ENCODE assay signal across 7 cellular contexts in genomic region chr7:101216001-101216859, GRCh38. TPM values are rescaled to one million over a fixed set of nuclear protein-coding genes. Genes with fewer than 3 reads are reported as not detected.
DNase-seq lines count a peak whose midpoint lies in the region; ATAC-seq and TF ChIP-seq lines count a peak whose summit lies in the region.

No MANE protein-coding gene starts in this region.

- H3K27ac ChIP-seq in esophagus squamous epithelium: peak overlapping the region; percentile 77 to 95 (median 90)
- no peak overlapping the region for H3K27ac ChIP-seq in trophoblast cell (ENCODE audit: low read depth, low read length)

- H3K27me3 ChIP-seq in esophagus squamous epithelium: no peaks in the 10 kb centered on the region
- H3K27me3 ChIP-seq in trophoblast cell (ENCODE audit: insufficient read depth, low read length): no peaks in the 10 kb centered on the region

- intact Hi-C loops in esophagus squamous epithelium (cut with DNase I): no loop called here

- peaks cover 13% of the 10 kb centered on the region for H3K79me2 ChIP-seq in trophoblast cell (ENCODE audit: control insufficient read depth, insufficient read depth, low read length, poor library complexity)

- ATAC-seq in HG02623 (IDR thresholded peaks at IDR 0.05; ENCODE audit: unreplicated experiment): no peak
- no peak for ATAC-seq in HG03469 (IDR thresholded peaks at IDR 0.05; ENCODE audit: unreplicated experiment)

- H3K23ac ChIP-seq in trophoblast cell (ENCODE audit: low read length): no peak overlapping the region

- no peak overlapping the region for H2BK120ac ChIP-seq in trophoblast cell (ENCODE audit: insufficient read depth, low read length, poor library complexity)

- no peak overlapping the region for H2BK5ac ChIP-seq in trophoblast cell (ENCODE audit: low read depth, low read length, poor library complexity)

- peak overlapping the region; percentile 71 for H3K4me2 ChIP-seq in trophoblast cell (ENCODE audit: low read length)

- peak overlapping the region; percentile 84 for H3K18ac ChIP-seq in trophoblast cell (ENCODE audit: low read length)

- H3K9ac ChIP-seq in trophoblast cell (ENCODE audit: low read length): peak overlapping the region; percentile 13

- peak overlapping the region; percentile 24 for H4K8ac ChIP-seq in trophoblast cell (ENCODE audit: low read depth, low read length)

- H3K4ac ChIP-seq in trophoblast cell (ENCODE audit: low read depth, low read length): peak overlapping the region; percentile 80

- DNase-seq in RPMI8226: peak; percentile 45
- no peak for DNase-seq in esophagus squamous epithelium (lab: John Stamatoyannopoulos, UW)
- peak in 1 of 2 donors; percentile 39 for DNase-seq in trophoblast cell
- DNase-seq in NCI-H82 (lab: John Stamatoyannopoulos, UW): no peak

- H3K36me3 ChIP-seq in esophagus squamous epithelium (peaks cover 0 to 51% (median 0%) of the 10 kb centered on the region in 3 donors), trophoblast cell (ENCODE audit: control insufficient read depth in 1 of 2, insufficient read depth in 2 of 2, low read length in 2 of 2) (peaks cover 17 to 29% of the 10 kb centered on the region in 2 experiments)

- H3K4me1 ChIP-seq in esophagus squamous epithelium (peaks cover 21 to 49% (median 22%) of the 10 kb centered on the region in 3 donors), trophoblast cell (ENCODE audit: control insufficient read depth in 1 of 2, insufficient read depth in 2 of 2, low read length in 2 of 2) (peaks cover 10 to 16% of the 10 kb centered on the region in 2 experiments)

- peak overlapping the region; percentile 60 for H4K12ac ChIP-seq in trophoblast cell (ENCODE audit: low read depth, low read length)

- 64 to 72% methylated on average over 21 of the region's 31 CpGs for WGBS in esophagus squamous epithelium, 2 donors
- WGBS in trophoblast cell (ENCODE audit: extremely low coverage, insufficient coverage, insufficient read length): no CpG with 5 or more reads among the region's 31 CpGs

- TF ChIP-seq CTCF in esophagus squamous epithelium (IDR thresholded peaks at IDR 0.05): no peak

- H3K79me1 ChIP-seq in trophoblast cell (ENCODE audit: low read length): peaks cover 13% of the 10 kb centered on the region

- peak overlapping the region; percentile 33 for H3K14ac ChIP-seq in trophoblast cell (ENCODE audit: low read length)

- H3K4me3 ChIP-seq in GM08714 (ENCODE audit: low read length) (peak overlapping the region; percentile 94; the same call in 1 of the 2 replicates), esophagus squamous epithelium (peak overlapping the region; percentile 57 to 90 (median 78)), trophoblast cell (ENCODE audit: low read depth, low read length) (peak overlapping the region; percentile 78)

- TF ChIP-seq POLR2A in esophagus squamous epithelium (IDR thresholded peaks at IDR 0.05): no peak

- H3K9me3 ChIP-seq in esophagus squamous epithelium: no peaks in the 10 kb centered on the region
- no peaks in the 10 kb centered on the region for H3K9me3 ChIP-seq in trophoblast cell (ENCODE audit: insufficient read depth, low read depth, low read length)

- peak overlapping the region; percentile 63 for H2AFZ ChIP-seq in trophoblast cell (ENCODE audit: insufficient read depth, low read length, poor library complexity)

- H2BK12ac ChIP-seq in trophoblast cell (ENCODE audit: low read length): no peak overlapping the region

- H4K91ac ChIP-seq in trophoblast cell (ENCODE audit: low read depth, low read length): peak overlapping the region; percentile 86

- H2AK5ac ChIP-seq in trophoblast cell (ENCODE audit: low read length): peak overlapping the region; percentile 63

RNA-seq across cellular contexts. Expression of gene PLOD3, which starts 1.2 kb away (rescaled TPM):
- 10 to 100 TPM in 2 of 4 donors, 1 to 10 TPM in 2; 2.5 to 14.5 (median 9.7) TPM for total RNA-seq in esophagus squamous epithelium
- polyA plus RNA-seq in trophoblast cell (2013): 72.0 and 76.5 TPM in 2 replicates

RNA-seq across cellular contexts. Expression of gene ZNHIT1, which starts 1.7 kb away (rescaled TPM):
- total RNA-seq in esophagus squamous epithelium: 10 to 100 TPM; 51.3 to 87.9 (median 64.4) TPM
- 69.1 and 70.0 TPM in 2 replicates for polyA plus RNA-seq in trophoblast cell (2013)

RNA-seq across cellular contexts. Expression of gene MOGAT3, which starts 15.4 kb away (rescaled TPM):
- not detected for total RNA-seq in esophagus squamous epithelium
- polyA plus RNA-seq in trophoblast cell (2013): 0.04 TPM in 1 of 2 replicates, not detected in the other

RNA-seq across cellular contexts. Expression of gene CLDN15, which starts 21.4 kb away (rescaled TPM):
- total RNA-seq in esophagus squamous epithelium: 1 to 10 TPM; 3.1 to 6.7 (median 4.2) TPM
- polyA plus RNA-seq in trophoblast cell (2013): 5.2 and 5.5 TPM in 2 replicates

RNA-seq across cellular contexts. Expression of gene FIS1, which starts 28.7 kb away (rescaled TPM):
- total RNA-seq in esophagus squamous epithelium: 100 to 1,000 TPM; 127 to 233 (median 145) TPM
- polyA plus RNA-seq in trophoblast cell (2013): 109 and 114 TPM in 2 replicates
